ENCODE assay signal across 20 cellular contexts in genomic region chr19:17180997-17181702, GRCh38. TPM values are rescaled to one million over a fixed set of nuclear protein-coding genes. Genes with fewer than 3 reads are reported as not detected.
DNase-seq lines count a peak whose midpoint lies in the region; ATAC-seq and TF ChIP-seq lines count a peak whose summit lies in the region.
"Had no signal": no experiment of that assay in that cellular context is flagged by ENCODE, and none has a peak within 500 bp of the region (broad histone marks: within the 10 kb centered on the region; RNA-seq: fewer than 3 reads in every experiment).

No MANE protein-coding gene starts in this region.

- peaks cover 21% of the 10 kb centered on the region for H3K36me3 Mint-ChIP-seq in activated naive CD4-positive, alpha-beta T cell treated with anti-CD3 and anti-CD28 coated beads for 36 hours (ENCODE audit: low read depth)
- peaks cover 46% of the 10 kb centered on the region for H3K36me3 Mint-ChIP-seq in endodermal cell (ENCODE audit: low read depth)
- H3K36me3 Mint-ChIP-seq in stimulated activated memory B cell treated with anti-CD40 and anti-IgM and Interleukin-4, amounts not matched to agents 10 μg/mL and 1 μg/mL and 100 μg/mL, for 72 hours, result peaks cover 36% of the 10 kb centered on the region

- in situ Hi-C loops in GM23248 (cut with MboI), result no loop called here

- H3K79me2 ChIP-seq in GM23248 (ENCODE audit: insufficient read depth), result no peaks in the 10 kb centered on the region

- H3K36me3 ChIP-seq in endodermal cell (ENCODE audit: control insufficient read depth, insufficient read depth, low read length) (peaks cover 31% of the 10 kb centered on the region), GM23248 (ENCODE audit: low read depth) (peaks cover 7% of the 10 kb centered on the region; the same call in 1 of the 2 replicates)
- H3K36me3 ChIP-seq: uterus had no signal

- H4K20me1 ChIP-seq in GM23248 (ENCODE audit: insufficient read depth), result no peaks in the 10 kb centered on the region

- H3K9ac ChIP-seq in endodermal cell (ENCODE audit: extremely low read depth, low read length, poor library complexity, severe bottlenecking) (no peak overlapping the region), GM23248 (no peak overlapping the region)

- peak overlapping the region; percentile 53 for H3K27ac Mint-ChIP-seq in activated naive CD4-positive, alpha-beta T cell treated with anti-CD3 and anti-CD28 coated beads for 36 hours
- H3K27ac Mint-ChIP-seq in endodermal cell, result peak overlapping the region; percentile 80
- peak overlapping the region; percentile 76 for H3K27ac Mint-ChIP-seq in stimulated activated memory B cell treated with anti-CD40 and anti-IgM and Interleukin-4, amounts not matched to agents 10 μg/mL and 1 μg/mL and 100 μg/mL, for 72 hours
- H3K27ac Mint-ChIP-seq: activated T-helper 2 cell treated with anti-CD3 and anti-CD28 coated beads, Interferon-gamma antibody, Interleukin-2, Interleukin-4, amounts not matched to agents 10 μg/mL and 5 μg/mL and 100 μg/mL, durations not matched to agents 14 hours and 24 hours and 36 hours; mesothelial cell of epicardium; T-helper 1 cell treated with Interleukin-12 subunit alpha and Interleukin-12 subunit beta and Interleukin-4 antibody, amounts not matched to agents 30 μg/mL and 1 μg/mL, for 36 hours had no signal

- H3K27me3 ChIP-seq in endodermal cell (ENCODE audit: control insufficient read depth, insufficient read depth, low read length, poor library complexity, severe bottlenecking), result no peaks in the 10 kb centered on the region
- H3K27me3 ChIP-seq in GM23248 (replicated peaks; ENCODE audit: insufficient read depth), result no peaks in the 10 kb centered on the region
- H3K27me3 ChIP-seq: dorsolateral prefrontal cortex, spleen, uterus had no signal

- H3K27me3 Mint-ChIP-seq in activated naive CD4-positive, alpha-beta T cell treated with anti-CD3 and anti-CD28 coated beads for 36 hours (ENCODE audit: low read depth), result no peaks in the 10 kb centered on the region
- H3K27me3 Mint-ChIP-seq in endodermal cell (ENCODE audit: insufficient read depth), result no peaks in the 10 kb centered on the region
- no peaks in the 10 kb centered on the region for H3K27me3 Mint-ChIP-seq in stimulated activated memory B cell treated with anti-CD40 and anti-IgM and Interleukin-4, amounts not matched to agents 10 μg/mL and 1 μg/mL and 100 μg/mL, for 72 hours

- no peak for DNase-seq in activated naive CD4-positive, alpha-beta T cell treated with anti-CD3 and anti-CD28 coated beads for 36 hours
- no peak for DNase-seq in activated naive CD4-positive, alpha-beta T cell treated with anti-CD3 and anti-CD28 coated beads, Interleukin-2, amount 50 U/mL, for 16 hours
- peak; percentile 84 for DNase-seq in NCI-H510A (lab: John Stamatoyannopoulos, UW)
- DNase-seq in endodermal cell, result peak; percentile 80
- no peak for DNase-seq in GM23248
- DNase-seq: amniotic stem cell; dorsolateral prefrontal cortex; erythroblast; NCI-H748 treated with DMSO at 0.1 percent for 48 hours; SHP77 treated with DMSO at 0.1 percent for 48 hours; spleen; stimulated activated CD4-positive, alpha-beta T cell treated with anti-CD3 and anti-CD28 coated beads, Interleukin-4, amount 100 ng/mL, for 4 hours; uterus had no signal

- no peaks in the 10 kb centered on the region for H3K9me3 Mint-ChIP-seq in activated naive CD4-positive, alpha-beta T cell treated with anti-CD3 and anti-CD28 coated beads for 36 hours
- no peaks in the 10 kb centered on the region for H3K9me3 Mint-ChIP-seq in endodermal cell
- no peaks in the 10 kb centered on the region for H3K9me3 Mint-ChIP-seq in stimulated activated memory B cell treated with anti-CD40 and anti-IgM and Interleukin-4, amounts not matched to agents 10 μg/mL and 1 μg/mL and 100 μg/mL, for 72 hours
- H3K9me3 Mint-ChIP-seq: activated T-helper 2 cell treated with anti-CD3 and anti-CD28 coated beads, Interferon-gamma antibody, Interleukin-2, Interleukin-4, amounts not matched to agents 10 μg/mL and 5 μg/mL and 100 μg/mL, durations not matched to agents 14 hours and 24 hours and 36 hours; mesothelial cell of epicardium; T-helper 1 cell treated with Interleukin-12 subunit alpha and Interleukin-12 subunit beta and Interleukin-4 antibody, amounts not matched to agents 30 μg/mL and 1 μg/mL, for 36 hours had no signal

- H3K4me1 Mint-ChIP-seq in activated naive CD4-positive, alpha-beta T cell treated with anti-CD3 and anti-CD28 coated beads for 36 hours (ENCODE audit: low read depth), result peaks cover 19% of the 10 kb centered on the region
- peaks cover 5% of the 10 kb centered on the region for H3K4me1 Mint-ChIP-seq in endodermal cell
- H3K4me1 Mint-ChIP-seq in stimulated activated memory B cell treated with anti-CD40 and anti-IgM and Interleukin-4, amounts not matched to agents 10 μg/mL and 1 μg/mL and 100 μg/mL, for 72 hours, result peaks cover 37% of the 10 kb centered on the region

- ATAC-seq in stimulated activated memory B cell treated with anti-CD40 and anti-IgM and Interleukin-4, amounts not matched to agents 10 μg/mL and 1 μg/mL and 100 μg/mL, for 72 hours, result no peak
- ATAC-seq in GM21526 (IDR thresholded peaks at IDR 0.05; ENCODE audit: low FRiP score, unreplicated experiment) (no peak), GM21786 (IDR thresholded peaks at IDR 0.05; ENCODE audit: unreplicated experiment) (no peak)

- intact Hi-C loops in activated naive CD4-positive, alpha-beta T cell treated with anti-CD3 and anti-CD28 coated beads for 36 hours (cut with micrococcal nuclease), result loop anchor here (5.0 kb wide), 1 partner anchor 56 kb away; no protein-coding TSS in a partner anchor

- H2AFZ ChIP-seq in GM23248, result no peak overlapping the region

- no peaks in the 10 kb centered on the region for H3F3A ChIP-seq in GM23248 (ENCODE audit: insufficient read depth)

- no peak overlapping the region for H3K4me3 ChIP-seq in endodermal cell (ENCODE audit: low read length)
- H3K4me3 ChIP-seq in GM23248, result no peak overlapping the region
- H3K4me3 ChIP-seq: dorsolateral prefrontal cortex, spleen, uterus had no signal

- H3K9me2 ChIP-seq in GM23248 (ENCODE audit: insufficient read depth), result no peaks in the 10 kb centered on the region

- H3K4me2 ChIP-seq in GM23248 (ENCODE audit: unreplicated experiment), result no peak overlapping the region

- H3K27ac ChIP-seq in endodermal cell (ENCODE audit: low read depth, low read length) (no peak overlapping the region), GM23248 (no peak overlapping the region)
- H3K27ac ChIP-seq: dorsolateral prefrontal cortex, spleen, uterus, VCaP had no signal

- H3K4me1 ChIP-seq in endodermal cell (ENCODE audit: control insufficient read depth, insufficient read depth, low read length) (no peaks in the 10 kb centered on the region), GM23248 (ENCODE audit: insufficient read depth) (no peaks in the 10 kb centered on the region)
- H3K4me1 ChIP-seq: uterus had no signal

- 74 to 76% methylated on average over 17 to 22 of the region's 22 CpGs for WGBS in endodermal cell (ENCODE audit: insufficient coverage in 1 of 2, insufficient read length in 1 of 2), 2 experiments
- 90% methylated on average over 22 of the region's 22 CpGs for WGBS in GM23248 (ENCODE audit: low coverage in 1 of 2, low lambda C conversion rate in 2 of 2, missing lambda C conversion rate in 2 of 2), 2 experiments

- TF ChIP-seq CTCF in endodermal cell (conservative IDR thresholded peaks at IDR 0.05), result no peak

- CTCF ChIA-PET in activated naive CD4-positive, alpha-beta T cell treated with anti-CD3 and anti-CD28 coated beads for 36 hours (lab: Charles Lee), result no interaction called here

- H3K4me3 Mint-ChIP-seq in activated naive CD4-positive, alpha-beta T cell treated with anti-CD3 and anti-CD28 coated beads for 36 hours, result no peak overlapping the region
- no peak overlapping the region for H3K4me3 Mint-ChIP-seq in endodermal cell
- peak overlapping the region; percentile 24 for H3K4me3 Mint-ChIP-seq in stimulated activated memory B cell treated with anti-CD40 and anti-IgM and Interleukin-4, amounts not matched to agents 10 μg/mL and 1 μg/mL and 100 μg/mL, for 72 hours
- H3K4me3 Mint-ChIP-seq: mesothelial cell of epicardium; T-helper 1 cell treated with Interleukin-12 subunit alpha and Interleukin-12 subunit beta and Interleukin-4 antibody, amounts not matched to agents 30 μg/mL and 1 μg/mL, for 36 hours had no signal

- no peaks in the 10 kb centered on the region for H3K9me3 ChIP-seq in endodermal cell (ENCODE audit: control insufficient read depth, low read length)
- H3K9me3 ChIP-seq in GM23248 (ENCODE audit: low read depth), result no peaks in the 10 kb centered on the region
- H3K9me3 ChIP-seq: spleen, uterus had no signal

RNA-seq across cellular contexts. Expression of gene USE1, which starts 34.0 kb away (rescaled TPM):
- 10 to 100 TPM; 24.7 to 25.3 TPM for total RNA-seq in activated naive CD4-positive, alpha-beta T cell treated with anti-CD3 and anti-CD28 coated beads for 36 hours
- total RNA-seq in endodermal cell, result 10 to 100 TPM; 17.4 to 18.4 TPM
- 20.4 TPM for polyA plus RNA-seq in endodermal cell (2013, experiment 1 of 2)
- polyA plus RNA-seq in endodermal cell (2013, experiment 2 of 2), result 16.8 TPM
- total RNA-seq in GM23248 (2014; rRNA removed; shearing (Covaris generic)), result 13.2 and 29.0 TPM in 2 replicates
- polyA plus RNA-seq in GM23248 (2016; fragmentation: Nextera tagmentation; extraction: Ambion mirVana), result 29.6 and 32.3 TPM in 2 replicates

RNA-seq across cellular contexts. Expression of gene OCEL1, which starts 44.9 kb away (rescaled TPM):
- total RNA-seq in activated naive CD4-positive, alpha-beta T cell treated with anti-CD3 and anti-CD28 coated beads for 36 hours, result 1 to 10 TPM; 8.7 to 9.3 TPM
- total RNA-seq in endodermal cell, result 10 to 100 TPM; 23.1 to 29.1 TPM
- 16.5 TPM for polyA plus RNA-seq in endodermal cell (2013, experiment 1 of 2)
- 15.0 TPM for polyA plus RNA-seq in endodermal cell (2013, experiment 2 of 2)
- total RNA-seq in GM23248 (2014; rRNA removed; shearing (Covaris generic)), result 1.3 and 1.8 TPM in 2 replicates
- polyA plus RNA-seq in GM23248 (2016; fragmentation: Nextera tagmentation; extraction: Ambion mirVana), result 17.1 and 17.4 TPM in 2 replicates

Comparison
In these comparisons a context has a peak if more than half of its experiments do, and no peak if none do; other contexts are left out.
1. DNase-seq: peak in NCI-H510A (single experiment) and endodermal cell (single experiment); none in activated naive CD4-positive, alpha-beta T cell treated with anti-CD3 and anti-CD28 coated beads for 36 hours (single experiment), activated naive CD4-positive, alpha-beta T cell treated with anti-CD3 and anti-CD28 coated beads, Interleukin-2, amount 50 U/mL, for 16 hours (single experiment) and GM23248 (single experiment).
2. Peak in every context shown above with its lines, with median percentiles within 50 percentile points of each other: H3K27ac Mint-ChIP-seq.